In the genomic region with DNA sequence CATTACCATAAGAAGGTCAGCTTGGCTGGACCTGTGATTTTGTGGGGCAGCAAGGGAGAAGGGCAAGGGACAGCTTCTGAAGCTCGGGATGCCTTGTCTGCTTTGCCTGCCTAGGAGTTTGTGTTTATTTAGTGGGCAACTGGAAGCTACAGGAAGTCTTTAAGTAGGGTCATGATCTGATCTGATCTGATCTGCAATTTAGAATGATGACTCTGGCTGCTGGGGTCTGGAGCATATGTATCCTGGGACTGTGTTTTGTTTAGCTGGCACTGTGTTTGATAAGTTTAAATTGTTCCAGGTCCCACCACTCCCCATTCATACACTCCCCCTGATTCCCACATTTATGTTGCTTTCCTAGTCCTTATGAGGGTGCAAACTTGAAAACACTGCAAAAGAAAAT, we compare ENCODE assay signal across 32 cellular contexts.
"Had no signal": no experiment of that assay in that cellular context is flagged by ENCODE, and none has a peak within 500 bp of the region (broad histone marks: within the 10 kb centered on the region; RNA-seq: fewer than 3 reads in every experiment).

No MANE protein-coding gene starts in this region.

- H3K9me3 Mint-ChIP-seq: activated B cell treated with CpG ODN at 0.5 μM for 24 hours; activated CD8-positive, alpha-beta T cell treated with anti-CD3 and anti-CD28 coated beads for 36 hours; activated naive CD4-positive, alpha-beta T cell treated with anti-CD3 and anti-CD28 coated beads for 36 hours; activated naive CD4-positive, alpha-beta T cell treated with anti-CD3 and anti-CD28 coated beads, Interleukin-2, amount 50 U/mL, for 24 hours; activated naive CD8-positive, alpha-beta T cell treated with anti-CD3 and anti-CD28 coated beads for 36 hours; activated naive CD8-positive, alpha-beta T cell treated with anti-CD3 and anti-CD28 coated beads, Interleukin-2, amount 50 U/mL, for 24 hours; activated T-helper 1 cell treated with anti-CD3 and anti-CD28 coated beads, Interleukin-12 subunit alpha, Interleukin-12 subunit beta, Interleukin-2, Interleukin-4 antibody, amounts not matched to agents 30 ng/mL and 10 ng/mL and 1 ng/mL, durations not matched to agents 14 hours and 24 hours and 36 hours; activated T-helper 2 cell treated with anti-CD3 and anti-CD28 coated beads, Interferon-gamma antibody, Interleukin-2, Interleukin-4, amounts not matched to agents 10 μg/mL and 5 μg/mL and 100 μg/mL, durations not matched to agents 14 hours and 24 hours and 36 hours; T-helper 2 cell treated with Interferon-gamma antibody and Interleukin-4, amounts not matched to agents 5 μg/mL and 100 μg/mL, for 36 hours had no signal

- H3K27me3 ChIP-seq: body of pancreas, colonic mucosa, gastroesophageal sphincter had no signal

- H3K36me3 ChIP-seq: adrenal gland, colonic mucosa, esophagus squamous epithelium, gastroesophageal sphincter, WERI-Rb-1 had no signal

- H3K4me1 ChIP-seq: adrenal gland, body of pancreas, colonic mucosa, esophagus squamous epithelium, gastroesophageal sphincter had no signal

- ATAC-seq: activated CD4-positive, CD25-positive, alpha-beta regulatory T cell treated with anti-CD3 and anti-CD28 coated beads, Interleukin-2, amount 50 U/mL, for 24 hours; activated CD8-positive, alpha-beta T cell treated with anti-CD3 and anti-CD28 coated beads for 36 hours; activated naive CD8-positive, alpha-beta T cell treated with anti-CD3 and anti-CD28 coated beads, Interleukin-2, amount 50 U/mL, for 24 hours; body of pancreas; gastroesophageal sphincter; T-helper 17 cell had no signal

- H3K4me1 Mint-ChIP-seq: activated B cell treated with CpG ODN at 0.5 μM for 24 hours; activated naive CD4-positive, alpha-beta T cell treated with anti-CD3 and anti-CD28 coated beads, Interleukin-2, amount 50 U/mL, for 24 hours; activated naive CD8-positive, alpha-beta T cell treated with anti-CD3 and anti-CD28 coated beads for 36 hours; activated naive CD8-positive, alpha-beta T cell treated with anti-CD3 and anti-CD28 coated beads, Interleukin-2, amount 50 U/mL, for 24 hours had no signal

- H3K27ac Mint-ChIP-seq: activated B cell treated with CpG ODN at 0.5 μM for 24 hours; activated CD8-positive, alpha-beta T cell treated with anti-CD3 and anti-CD28 coated beads for 36 hours; activated naive CD4-positive, alpha-beta T cell treated with anti-CD3 and anti-CD28 coated beads for 36 hours; activated naive CD4-positive, alpha-beta T cell treated with anti-CD3 and anti-CD28 coated beads, Interleukin-2, amount 50 U/mL, for 24 hours; activated naive CD8-positive, alpha-beta T cell treated with anti-CD3 and anti-CD28 coated beads for 36 hours; activated naive CD8-positive, alpha-beta T cell treated with anti-CD3 and anti-CD28 coated beads, Interleukin-2, amount 50 U/mL, for 24 hours; activated T-helper 1 cell treated with anti-CD3 and anti-CD28 coated beads, Interleukin-12 subunit alpha, Interleukin-12 subunit beta, Interleukin-2, Interleukin-4 antibody, amounts not matched to agents 30 ng/mL and 10 ng/mL and 1 ng/mL, durations not matched to agents 14 hours and 24 hours and 36 hours; activated T-helper 2 cell treated with anti-CD3 and anti-CD28 coated beads, Interferon-gamma antibody, Interleukin-2, Interleukin-4, amounts not matched to agents 10 μg/mL and 5 μg/mL and 100 μg/mL, durations not matched to agents 14 hours and 24 hours and 36 hours; T-helper 17 cell; T-helper 2 cell treated with Interferon-gamma antibody and Interleukin-4, amounts not matched to agents 5 μg/mL and 100 μg/mL, for 36 hours had no signal

- H3K27ac ChIP-seq: adrenal gland, body of pancreas, colonic mucosa, epithelial cell of prostate, esophagus squamous epithelium, gastroesophageal sphincter, WERI-Rb-1 had no signal

- H3K9me3 ChIP-seq: adrenal gland, body of pancreas, colonic mucosa, esophagus squamous epithelium, gastroesophageal sphincter had no signal

- H3K4me3 Mint-ChIP-seq: activated B cell treated with CpG ODN at 0.5 μM for 24 hours; activated CD8-positive, alpha-beta T cell treated with anti-CD3 and anti-CD28 coated beads for 36 hours; activated naive CD4-positive, alpha-beta T cell treated with anti-CD3 and anti-CD28 coated beads for 36 hours; activated naive CD4-positive, alpha-beta T cell treated with anti-CD3 and anti-CD28 coated beads, Interleukin-2, amount 50 U/mL, for 24 hours; activated naive CD8-positive, alpha-beta T cell treated with anti-CD3 and anti-CD28 coated beads for 36 hours; activated naive CD8-positive, alpha-beta T cell treated with anti-CD3 and anti-CD28 coated beads, Interleukin-2, amount 50 U/mL, for 24 hours; activated T-helper 1 cell treated with anti-CD3 and anti-CD28 coated beads, Interleukin-12 subunit alpha, Interleukin-12 subunit beta, Interleukin-2, Interleukin-4 antibody, amounts not matched to agents 30 ng/mL and 10 ng/mL and 1 ng/mL, durations not matched to agents 14 hours and 24 hours and 36 hours; T-helper 17 cell; T-helper 2 cell treated with Interferon-gamma antibody and Interleukin-4, amounts not matched to agents 5 μg/mL and 100 μg/mL, for 36 hours had no signal

- H3K4me3 ChIP-seq: adrenal gland, body of pancreas, colonic mucosa, esophagus squamous epithelium, gastroesophageal sphincter had no signal

- DNase-seq: activated B cell treated with CpG ODN at 0.5 μM for 24 hours; activated CD4-positive, alpha-beta T cell treated with anti-CD3 and anti-CD28 coated beads for 48 hours; activated CD4-positive, alpha-beta T cell treated with anti-CD3 and anti-CD28 coated beads, Interleukin-2, amount 50 U/mL, for 1 hour; activated CD4-positive, alpha-beta T cell treated with anti-CD3 and anti-CD28 coated beads, Interleukin-2, amount 50 U/mL, for 48 hours; activated CD8-positive, alpha-beta memory T cell treated with anti-CD3 and anti-CD28 coated beads for 24 hours; activated CD8-positive, alpha-beta T cell treated with anti-CD3 and anti-CD28 coated beads for 36 hours; activated effector memory CD4-positive, alpha-beta T cell treated with anti-CD3 and anti-CD28 coated beads, Interleukin-2, amount 50 U/mL, for 16 hours; activated naive CD4-positive, alpha-beta T cell treated with anti-CD3 and anti-CD28 coated beads for 36 hours; activated naive CD8-positive, alpha-beta T cell treated with anti-CD3 and anti-CD28 coated beads for 36 hours; activated naive CD8-positive, alpha-beta T cell treated with anti-CD3 and anti-CD28 coated beads, Interleukin-2, amount 50 U/mL, for 24 hours; activated T-cell treated with anti-CD3 and anti-CD28 coated beads, Interleukin-2, amount 50 U/mL, for 1 hour; activated T-cell treated with anti-CD3 and anti-CD28 coated beads, Interleukin-2, amount 50 U/mL, for 48 hours; adrenal gland; amygdala; aorta; body of pancreas; caudate nucleus; colonic mucosa; effector CD8-positive, alpha-beta T cell; esophagus squamous epithelium; foreskin melanocyte; head of caudate nucleus; T-helper 17 cell; T1000; WERI-Rb-1 had no signal

- H3K36me3 Mint-ChIP-seq: activated naive CD4-positive, alpha-beta T cell treated with anti-CD3 and anti-CD28 coated beads, Interleukin-2, amount 50 U/mL, for 24 hours; activated naive CD8-positive, alpha-beta T cell treated with anti-CD3 and anti-CD28 coated beads for 36 hours had no signal

- H3K27me3 Mint-ChIP-seq: activated naive CD8-positive, alpha-beta T cell treated with anti-CD3 and anti-CD28 coated beads, Interleukin-2, amount 50 U/mL, for 24 hours had no signal
